In genomic region chr6:31586013-31586412, GRCh38 we compare ENCODE assay signal across 2 cellular contexts.
TF ChIP-seq lines count a peak whose summit lies in the region.

Gene LST1, plus strand, starts transcription at chr6:31586277. Its CDS starts 1,023 bp downstream, at chr6:31587300.

TF ChIP-seq in H1, 55 proteins besides CTCF, POLR2A, EP300 and RAD21 (continued from another document):
- TF ChIP-seq ATF2 (IDR thresholded peaks at IDR 0.05; ENCODE audit: low read length) = no peak
- TF ChIP-seq BCL11A (IDR thresholded peaks at IDR 0.05; ENCODE audit: low read depth in 2 of 2, low read length in 2 of 2) = no peak
- no peak for TF ChIP-seq CHD1 (IDR thresholded peaks at IDR 0.05; ENCODE audit: low read depth, low read length)
- no peak for TF ChIP-seq CTBP2 (IDR thresholded peaks at IDR 0.05; ENCODE audit: borderline replicate concordance, insufficient read depth, insufficient read length, low read length)

TF ChIP-seq in WTC11, 78 proteins besides CTCF, POLR2A, EP300 and RAD21:
- TF ChIP-seq STAT6 (CRISPR knock-in tag; conservative IDR thresholded peaks at IDR 0.05; ENCODE audit: low read depth) (no peak), JUN (CRISPR knock-in tag; IDR thresholded peaks at IDR 0.05) (no peak), ZNF425 (CRISPR knock-in tag; conservative IDR thresholded peaks at IDR 0.05) (no peak), HMGA2 (CRISPR knock-in tag; IDR thresholded peaks at IDR 0.05) (no peak), MLX (CRISPR knock-in tag; IDR thresholded peaks at IDR 0.05) (no peak)
TF ChIP-seq in WTC11: peak in this region for 0.
